8 cellular contexts compared by ENCODE assay signal in the genomic region with DNA sequence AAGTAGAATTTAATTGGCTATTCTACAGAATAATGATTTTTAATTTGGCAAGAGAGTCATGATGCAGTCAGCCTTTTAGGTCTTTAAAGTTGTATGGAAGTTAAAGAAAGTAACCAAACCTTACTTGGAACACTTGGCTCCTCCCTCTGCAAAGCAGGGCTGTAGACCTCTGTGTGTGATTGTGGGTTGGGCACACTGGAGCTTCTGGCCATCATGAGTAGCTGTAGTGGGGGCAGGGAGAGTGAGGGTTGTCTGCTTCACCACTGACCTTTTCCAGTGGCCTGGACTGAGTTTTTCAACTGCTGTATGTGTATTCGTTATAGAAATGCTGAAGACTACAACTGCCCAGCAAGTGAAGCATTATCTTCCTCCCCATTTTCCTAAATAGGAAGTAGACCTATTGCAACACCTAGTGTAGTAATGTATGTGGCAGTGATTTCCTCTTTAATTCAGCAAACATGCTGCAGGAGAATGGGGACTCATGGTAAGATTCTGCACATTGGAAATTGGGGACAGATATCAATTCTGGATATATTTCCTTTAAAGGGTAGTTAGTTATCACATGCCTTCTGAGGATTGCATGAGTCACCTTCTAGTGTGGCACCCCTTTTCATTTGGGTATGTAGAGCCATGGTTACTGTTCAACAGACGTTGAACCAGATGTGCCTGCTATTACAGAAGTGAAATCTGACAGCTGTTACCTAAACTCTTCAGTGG.
A peak's percentile ranks its signal among the peaks of the same experiment; 100 is the strongest.
DNase-seq lines count a peak whose midpoint lies in the region; ATAC-seq, FAIRE-seq and TF ChIP-seq lines count a peak whose summit lies in the region.

No MANE protein-coding gene starts in this region.

- no peaks in the 10 kb centered on the region for H3K36me3 ChIP-seq in BE2C

- no peaks in the 10 kb centered on the region for H3K27me3 ChIP-seq in BE2C

- H3K4me3 ChIP-seq in BE2C (ENCODE audit: low read depth, low read length) (no peak overlapping the region), choroid plexus epithelial cell (ENCODE audit: low read depth, low read length) (no peak overlapping the region)

- peak; percentile 82 for ATAC-seq in GM19467 (IDR thresholded peaks at IDR 0.05; ENCODE audit: unreplicated experiment)
- ATAC-seq in HG03432 (IDR thresholded peaks at IDR 0.05; ENCODE audit: unreplicated experiment): peak; percentile 91
- no peak for ATAC-seq in activated CD4-positive, CD25-positive, alpha-beta regulatory T cell treated with anti-CD3 and anti-CD28 coated beads, Interleukin-2, amount 50 U/mL, for 24 hours

- peak; percentile 26 for DNase-seq in BE2C
- peak; percentile 47 for DNase-seq in choroid plexus epithelial cell (ENCODE audit: low read depth)
- no peak for DNase-seq in LoVo (ENCODE audit: low spot score)
- no peak for DNase-seq in D721Med (ENCODE audit: insufficient read length, low spot score)
- DNase-seq in NCI-H748 treated with DMSO at 0.1 percent for 48 hours (lab: John Stamatoyannopoulos, UW): no peak

- TF ChIP-seq CTCF in BE2C (IDR thresholded peaks at IDR 0.05; ENCODE audit: low read depth, low read length) (no peak), choroid plexus epithelial cell (conservative IDR thresholded peaks at IDR 0.05; ENCODE audit: low read depth, low read length) (no peak), D721Med (IDR thresholded peaks at IDR 0.05; ENCODE audit: insufficient read depth, missing control alignments) (no peak)

- no peak for FAIRE-seq in D721Med (lab: Jason Lieb, UNC)

- H3K4me1 ChIP-seq in BE2C: peaks cover 20% of the 10 kb centered on the region

- no peaks in the 10 kb centered on the region for H3K9me3 ChIP-seq in BE2C

Comparison
In these comparisons a context has a peak if more than half of its experiments do, and no peak if none do; other contexts are left out.
1. DNase-seq: peak in BE2C (single experiment) and choroid plexus epithelial cell (single experiment); none in LoVo (single experiment), D721Med (single experiment) and NCI-H748 treated with DMSO at 0.1 percent for 48 hours (single experiment).
2. ATAC-seq: peak in GM19467 (single experiment) and HG03432 (single experiment); none in activated CD4-positive, CD25-positive, alpha-beta regulatory T cell treated with anti-CD3 and anti-CD28 coated beads, Interleukin-2, amount 50 U/mL, for 24 hours (0 of 2).